In the genomic region with DNA sequence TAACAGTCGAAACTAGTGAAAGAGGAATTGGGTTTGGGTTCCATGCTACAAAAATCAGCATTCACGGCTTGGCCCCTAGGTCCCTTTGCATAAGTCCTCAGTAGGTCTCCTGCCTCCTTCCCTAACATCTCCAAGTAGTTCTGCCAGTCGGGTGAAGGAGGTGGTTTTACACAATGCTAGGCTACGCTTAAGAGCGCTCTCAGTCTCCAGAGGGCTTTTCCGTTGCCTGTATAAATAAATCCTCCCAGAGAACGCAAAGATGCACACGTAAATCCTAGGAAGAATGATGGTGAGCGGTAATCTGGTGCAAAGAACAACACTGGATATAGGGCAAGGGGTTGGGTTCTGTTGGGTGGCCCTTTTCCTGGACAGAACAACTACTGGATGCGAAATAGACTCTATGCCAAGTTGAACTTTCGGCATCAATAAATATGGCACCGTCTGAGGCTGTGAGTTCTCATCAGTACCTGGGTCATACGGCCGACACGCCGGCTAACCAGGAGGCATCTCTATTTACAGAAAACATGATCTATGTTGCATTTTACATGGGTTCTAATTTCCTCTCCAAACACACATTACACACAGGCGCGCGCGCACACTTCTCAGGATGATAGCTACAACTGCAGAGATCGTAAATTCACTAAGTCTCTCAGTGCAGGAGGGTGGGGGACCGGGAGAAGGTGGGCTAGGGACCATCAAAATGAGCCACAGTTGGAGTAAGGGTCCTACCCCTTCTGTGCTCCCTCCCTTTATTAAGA, we compare ENCODE assay signal across 1 cellular context.
TF ChIP-seq lines count a peak whose summit lies in the region.

No MANE protein-coding gene starts in this region.

TF ChIP-seq in GM23338, 12 proteins besides CTCF, POLR2A, EP300 and RAD21 (continued from another document):
- TF ChIP-seq, protein P1, sequence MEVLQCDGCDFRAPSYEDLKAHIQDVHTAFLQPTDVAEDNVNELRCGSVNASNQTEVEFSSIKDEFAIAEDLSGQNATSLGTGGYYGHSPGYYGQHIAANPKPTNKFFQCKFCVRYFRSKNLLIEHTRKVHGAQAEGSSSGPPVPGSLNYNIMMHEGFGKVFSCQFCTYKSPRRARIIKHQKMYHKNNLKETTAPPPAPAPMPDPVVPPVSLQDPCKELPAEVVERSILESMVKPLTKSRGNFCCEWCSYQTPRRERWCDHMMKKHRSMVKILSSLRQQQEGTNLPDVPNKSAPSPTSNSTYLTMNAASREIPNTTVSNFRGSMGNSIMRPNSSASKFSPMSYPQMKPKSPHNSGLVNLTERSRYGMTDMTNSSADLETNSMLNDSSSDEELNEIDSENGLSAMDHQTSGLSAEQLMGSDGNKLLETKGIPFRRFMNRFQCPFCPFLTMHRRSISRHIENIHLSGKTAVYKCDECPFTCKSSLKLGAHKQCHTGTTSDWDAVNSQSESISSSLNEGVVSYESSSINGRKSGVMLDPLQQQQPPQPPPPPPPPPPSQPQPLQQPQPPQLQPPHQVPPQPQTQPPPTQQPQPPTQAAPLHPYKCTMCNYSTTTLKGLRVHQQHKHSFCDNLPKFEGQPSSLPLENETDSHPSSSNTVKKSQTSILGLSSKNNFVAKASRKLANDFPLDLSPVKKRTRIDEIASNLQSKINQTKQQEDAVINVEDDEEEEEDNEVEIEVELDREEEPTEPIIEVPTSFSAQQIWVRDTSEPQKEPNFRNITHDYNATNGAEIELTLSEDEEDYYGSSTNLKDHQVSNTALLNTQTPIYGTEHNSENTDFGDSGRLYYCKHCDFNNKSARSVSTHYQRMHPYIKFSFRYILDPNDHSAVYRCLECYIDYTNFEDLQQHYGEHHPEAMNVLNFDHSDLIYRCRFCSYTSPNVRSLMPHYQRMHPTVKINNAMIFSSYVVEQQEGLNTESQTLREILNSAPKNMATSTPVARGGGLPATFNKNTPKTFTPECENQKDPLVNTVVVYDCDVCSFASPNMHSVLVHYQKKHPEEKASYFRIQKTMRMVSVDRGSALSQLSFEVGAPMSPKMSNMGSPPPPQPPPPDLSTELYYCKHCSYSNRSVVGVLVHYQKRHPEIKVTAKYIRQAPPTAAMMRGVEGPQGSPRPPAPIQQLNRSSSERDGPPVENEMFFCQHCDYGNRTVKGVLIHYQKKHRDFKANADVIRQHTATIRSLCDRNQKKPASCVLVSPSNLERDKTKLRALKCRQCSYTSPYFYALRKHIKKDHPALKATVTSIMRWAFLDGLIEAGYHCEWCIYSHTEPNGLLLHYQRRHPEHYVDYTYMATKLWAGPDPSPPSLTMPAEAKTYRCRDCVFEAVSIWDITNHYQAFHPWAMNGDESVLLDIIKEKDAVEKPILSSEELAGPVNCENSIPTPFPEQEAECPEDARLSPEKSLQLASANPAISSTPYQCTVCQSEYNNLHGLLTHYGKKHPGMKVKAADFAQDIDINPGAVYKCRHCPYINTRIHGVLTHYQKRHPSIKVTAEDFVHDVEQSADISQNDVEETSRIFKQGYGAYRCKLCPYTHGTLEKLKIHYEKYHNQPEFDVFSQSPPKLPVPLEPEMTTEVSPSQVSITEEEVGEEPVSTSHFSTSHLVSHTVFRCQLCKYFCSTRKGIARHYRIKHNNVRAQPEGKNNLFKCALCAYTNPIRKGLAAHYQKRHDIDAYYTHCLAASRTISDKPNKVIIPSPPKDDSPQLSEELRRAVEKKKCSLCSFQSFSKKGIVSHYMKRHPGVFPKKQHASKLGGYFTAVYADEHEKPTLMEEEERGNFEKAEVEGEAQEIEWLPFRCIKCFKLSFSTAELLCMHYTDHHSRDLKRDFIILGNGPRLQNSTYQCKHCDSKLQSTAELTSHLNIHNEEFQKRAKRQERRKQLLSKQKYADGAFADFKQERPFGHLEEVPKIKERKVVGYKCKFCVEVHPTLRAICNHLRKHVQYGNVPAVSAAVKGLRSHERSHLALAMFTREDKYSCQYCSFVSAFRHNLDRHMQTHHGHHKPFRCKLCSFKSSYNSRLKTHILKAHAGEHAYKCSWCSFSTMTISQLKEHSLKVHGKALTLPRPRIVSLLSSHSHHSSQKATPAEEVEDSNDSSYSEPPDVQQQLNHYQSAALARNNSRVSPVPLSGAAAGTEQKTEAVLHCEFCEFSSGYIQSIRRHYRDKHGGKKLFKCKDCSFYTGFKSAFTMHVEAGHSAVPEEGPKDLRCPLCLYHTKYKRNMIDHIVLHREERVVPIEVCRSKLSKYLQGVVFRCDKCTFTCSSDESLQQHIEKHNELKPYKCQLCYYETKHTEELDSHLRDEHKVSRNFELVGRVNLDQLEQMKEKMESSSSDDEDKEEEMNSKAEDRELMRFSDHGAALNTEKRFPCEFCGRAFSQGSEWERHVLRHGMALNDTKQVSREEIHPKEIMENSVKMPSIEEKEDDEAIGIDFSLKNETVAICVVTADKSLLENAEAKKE (CRISPR knock-in tag; IDR thresholded peaks at IDR 0.05), result peak; percentile 81
- no peak for TF ChIP-seq ZNF331 (CRISPR knock-in tag; IDR thresholded peaks at IDR 0.05; ENCODE audit: low read depth)
TF ChIP-seq in GM23338: peak in this region for 2.
